9 cellular contexts compared by ENCODE assay signal in the genomic region with DNA sequence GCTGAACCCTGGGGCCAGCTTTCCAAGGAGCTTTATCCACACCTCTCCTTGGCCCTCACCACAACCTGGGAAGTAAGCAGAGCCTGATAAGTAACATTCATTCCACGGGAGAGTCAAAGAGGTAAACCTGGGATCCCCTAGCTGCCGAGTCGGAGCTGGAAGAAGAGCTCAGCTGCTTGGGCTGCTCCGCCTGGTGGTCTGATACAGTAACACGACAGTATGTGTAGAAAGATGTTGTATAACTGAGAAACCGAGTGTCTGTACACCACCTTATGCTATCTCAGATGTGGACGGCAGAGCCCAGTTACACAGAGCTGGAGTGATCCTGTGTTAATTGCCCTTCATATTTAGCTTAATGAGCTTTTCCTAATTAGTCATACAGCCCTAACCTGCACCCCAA.
DNase-seq lines count a peak whose midpoint lies in the region; ATAC-seq and TF ChIP-seq lines count a peak whose summit lies in the region.
"Had no signal": no experiment of that assay in that cellular context is flagged by ENCODE, and none has a peak within 500 bp of the region (broad histone marks: within the 10 kb centered on the region; RNA-seq: fewer than 3 reads in every experiment).

No MANE protein-coding gene starts in this region.

- no peaks in the 10 kb centered on the region for H3K36me3 ChIP-seq in BE2C
- no peaks in the 10 kb centered on the region for H3K36me3 ChIP-seq in H7 (replicated peaks; ENCODE audit: control insufficient read depth, insufficient read depth, low read length)
- no peaks in the 10 kb centered on the region for H3K36me3 ChIP-seq in Panc1 (ENCODE audit: control insufficient read depth, insufficient read depth, low read length)
- H3K36me3 ChIP-seq: ovary had no signal

- in situ Hi-C loops in Panc1 (cut with HindIII; ENCODE audit: low pct_unique_long_range_greater_than_20kb, low sequenced_read_pairs), result no loop called here

- H3K27ac ChIP-seq in Panc1 (ENCODE audit: low read length), result no peak overlapping the region
- H3K27ac ChIP-seq: ovary had no signal

- intact Hi-C loops in Panc1 (cut with micrococcal nuclease; ENCODE audit: unreplicated experiment), result no loop called here

- no TSS peak for BruUV-seq in Panc1 (replicated peaks; lab: Mats Ljungman, UMichigan)

- H3K4me3 ChIP-seq in BE2C (ENCODE audit: low read depth, low read length), result no peak overlapping the region
- H3K4me3 ChIP-seq in H7 (ENCODE audit: insufficient read depth, low read depth, low read length), result no peak overlapping the region
- H3K4me3 ChIP-seq in Panc1 (ENCODE audit: low read depth in 2 of 2, low read length in 2 of 2), result no peak overlapping the region
- no peak overlapping the region for H3K4me3 ChIP-seq in foreskin fibroblast (ENCODE audit: low read depth in 1 of 2, low read length in 2 of 2)
- H3K4me3 ChIP-seq: ovary had no signal

- POLR2A ChIA-PET in Panc1 (lab: Charles Lee), result no interaction called here

- TF ChIP-seq CTCF in BE2C (IDR thresholded peaks at IDR 0.05; ENCODE audit: low read depth, low read length), result peak; percentile 73
- peak; percentile 57 for TF ChIP-seq CTCF in Panc1 (IDR thresholded peaks at IDR 0.05)
- TF ChIP-seq CTCF in foreskin fibroblast (IDR thresholded peaks at IDR 0.05; ENCODE audit: low read depth, low read length), result peak; percentile 3

- H3K9me3 ChIP-seq in BE2C (peaks cover 5% of the 10 kb centered on the region), Panc1 (ENCODE audit: control insufficient read depth, insufficient read depth, low read depth, low read length) (no peaks in the 10 kb centered on the region)
- H3K9me3 ChIP-seq: ovary had no signal

- H3K27me3 ChIP-seq in BE2C (peaks cover 28% of the 10 kb centered on the region), H7 (ENCODE audit: control insufficient read depth, insufficient read depth, low read length) (no peaks in the 10 kb centered on the region), Panc1 (ENCODE audit: control insufficient read depth, insufficient read depth, low read length) (peaks cover 12% of the 10 kb centered on the region)
- H3K27me3 ChIP-seq: ovary had no signal

- DNase-seq in BE2C, result peak; percentile 59
- DNase-seq in H7, result peak; percentile 50
- DNase-seq in Panc1 (ENCODE audit: low read depth, low spot score), result no peak
- DNase-seq in foreskin fibroblast, result peak in 1 of 2 donors; percentile 30
- DNase-seq in germinal center (ENCODE audit: low spot score), result no peak
- DNase-seq: ovary had no signal

- H3K4me1 ChIP-seq in BE2C (no peaks in the 10 kb centered on the region), Panc1 (ENCODE audit: control insufficient read depth, insufficient read depth, low read length) (no peaks in the 10 kb centered on the region)

- CTCF ChIA-PET in Panc1 (lab: Charles Lee), result interaction anchor here (0.5 to 2.4 kb wide), 3 partner anchors 16 to 631 kb away, joined by 3 to 13 read pairs (median 6); no protein-coding TSS in a partner anchor

- peak; percentile 69; the same call in 1 of the 2 replicates for ATAC-seq in Panc1
- ATAC-seq in GM19351 (IDR thresholded peaks at IDR 0.05; ENCODE audit: unreplicated experiment), result no peak
- ATAC-seq in GM18907 (IDR thresholded peaks at IDR 0.05; ENCODE audit: unreplicated experiment), result no peak
- ATAC-seq in GM21526 (IDR thresholded peaks at IDR 0.05; ENCODE audit: low FRiP score, unreplicated experiment), result no peak

Comparison
In these comparisons a context has a peak if more than half of its experiments do, and no peak if none do; other contexts are left out.
1. DNase-seq: peak in BE2C (single experiment) and H7 (single experiment); none in Panc1 (single experiment) and germinal center (single experiment).
2. CTCF ChIP-seq: peak in every context shown above with its lines; median percentile 73 in BE2C; 57 in Panc1; 3 in foreskin fibroblast.